ENCODE assay signal across 34 cellular contexts in the genomic region with DNA sequence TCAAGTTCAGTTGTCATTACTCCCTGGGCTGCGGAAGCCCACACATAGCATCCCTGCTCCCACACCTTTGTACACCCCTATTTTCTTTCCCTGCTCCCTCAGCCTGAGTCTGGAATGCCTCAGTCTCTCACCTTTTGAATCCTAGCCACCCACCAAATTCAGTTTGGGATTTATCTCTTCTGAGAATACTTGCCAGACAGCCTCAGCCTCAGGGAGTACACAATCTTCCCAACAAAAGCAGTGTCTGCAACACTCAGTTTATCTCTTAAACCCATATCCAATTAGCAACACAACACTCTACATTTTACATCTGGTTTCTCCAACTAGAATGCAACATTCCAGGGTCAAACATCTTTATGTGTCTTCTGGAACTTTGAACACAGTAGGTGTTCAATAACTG.
"Had no signal": no experiment of that assay in that cellular context is flagged by ENCODE, and none has a peak within 500 bp of the region (broad histone marks: within the 10 kb centered on the region; RNA-seq: fewer than 3 reads in every experiment).

No MANE protein-coding gene starts in this region.

- H3K36me3 Mint-ChIP-seq: activated CD4-positive, alpha-beta memory T cell treated with anti-CD3 and anti-CD28 coated beads for 36 hours; activated CD8-positive, alpha-beta memory T cell treated with anti-CD3 and anti-CD28 coated beads, Interleukin-2, amount 10 ng/mL, durations not matched to agents 7 days and 5 days; activated naive CD4-positive, alpha-beta T cell treated with anti-CD3 and anti-CD28 coated beads, Interleukin-2, amount 50 U/mL, for 24 hours; activated naive CD8-positive, alpha-beta T cell treated with anti-CD3 and anti-CD28 coated beads for 36 hours; brain had no signal

- DNase-seq: activated CD4-positive, alpha-beta memory T cell treated with anti-CD3 and anti-CD28 coated beads for 36 hours; activated CD4-positive, alpha-beta T cell treated with anti-CD3 and anti-CD28 coated beads for 36 hours; activated CD4-positive, alpha-beta T cell treated with anti-CD3 and anti-CD28 coated beads, Interleukin-2, amount 10 ng/mL, durations not matched to agents 24 days and 14 days; activated CD4-positive, CD25-positive, alpha-beta regulatory T cell; activated CD4-positive, CD25-positive, alpha-beta regulatory T cell treated with anti-CD3 and anti-CD28 coated beads, Interleukin-2, amount 50 U/mL, for 72 hours; activated CD8-positive, alpha-beta memory T cell treated with anti-CD3 and anti-CD28 coated beads, Interleukin-2, amount 10 ng/mL, durations not matched to agents 7 days and 5 days; activated CD8-positive, alpha-beta memory T cell treated with anti-CD3 and anti-CD28 coated beads, Interleukin-2, amount 50 U/mL, for 4 hours; activated CD8-positive, alpha-beta T cell treated with anti-CD3 and anti-CD28 coated beads, Interleukin-2, amount 10 ng/mL, durations not matched to agents 7 days and 5 days; activated effector memory CD4-positive, alpha-beta T cell treated with anti-CD3 and anti-CD28 coated beads, Interleukin-2, amount 50 U/mL, for 16 hours; activated naive CD4-positive, alpha-beta T cell treated with anti-CD3 and anti-CD28 coated beads for 36 hours; activated naive CD8-positive, alpha-beta T cell treated with anti-CD3 and anti-CD28 coated beads for 36 hours; activated naive CD8-positive, alpha-beta T cell treated with anti-CD3 and anti-CD28 coated beads, Interleukin-2, amount 50 U/mL, for 24 hours; activated T-cell treated with anti-CD3 and anti-CD28 coated beads, Interleukin-2, amount 50 U/mL, for 1 hour; activated T-cell treated with anti-CD3 and anti-CD28 coated beads, Interleukin-2, amount 50 U/mL, for 48 hours; central memory CD4-positive, alpha-beta T cell; cerebellar nuclear complex; colonic mucosa; dorsolateral prefrontal cortex; effector memory CD4-positive, alpha-beta T cell; erythroblast; foreskin keratinocyte; gastrocnemius medialis; glutamatergic neuron; T-helper 1 cell; T-helper 17 cell had no signal

- H3K9me3 Mint-ChIP-seq: activated CD4-positive, alpha-beta T cell treated with anti-CD3 and anti-CD28 coated beads, Interleukin-2, amount 10 ng/mL, durations not matched to agents 24 days and 14 days; activated naive CD4-positive, alpha-beta T cell treated with anti-CD3 and anti-CD28 coated beads, Interleukin-2, amount 50 U/mL, for 24 hours; activated naive CD8-positive, alpha-beta T cell treated with anti-CD3 and anti-CD28 coated beads for 36 hours; activated naive CD8-positive, alpha-beta T cell treated with anti-CD3 and anti-CD28 coated beads, Interleukin-2, amount 50 U/mL, for 24 hours; activated T-helper 1 cell treated with anti-CD3 and anti-CD28 coated beads, Interleukin-12 subunit alpha, Interleukin-12 subunit beta, Interleukin-2, Interleukin-4 antibody, amounts not matched to agents 30 ng/mL and 10 ng/mL and 1 ng/mL, durations not matched to agents 14 hours and 24 hours and 36 hours; activated T-helper 2 cell treated with anti-CD3 and anti-CD28 coated beads, Interferon-gamma antibody, Interleukin-2, Interleukin-4, amounts not matched to agents 10 μg/mL and 5 μg/mL and 100 μg/mL, durations not matched to agents 14 hours and 24 hours and 36 hours; T-helper 2 cell treated with Interferon-gamma antibody and Interleukin-4, amounts not matched to agents 5 μg/mL and 100 μg/mL, for 36 hours had no signal

- H3K4me1 ChIP-seq: ascending aorta, breast epithelium, colonic mucosa, esophagus muscularis mucosa, foreskin keratinocyte, gastrocnemius medialis had no signal

- H3K27ac Mint-ChIP-seq: activated CD4-positive, alpha-beta memory T cell treated with anti-CD3 and anti-CD28 coated beads for 36 hours; activated CD4-positive, alpha-beta T cell treated with anti-CD3 and anti-CD28 coated beads for 36 hours; activated CD4-positive, alpha-beta T cell treated with anti-CD3 and anti-CD28 coated beads, Interleukin-2, amount 10 ng/mL, durations not matched to agents 24 days and 14 days; activated CD8-positive, alpha-beta memory T cell treated with anti-CD3 and anti-CD28 coated beads, Interleukin-2, amount 10 ng/mL, durations not matched to agents 7 days and 5 days; activated CD8-positive, alpha-beta T cell treated with anti-CD3 and anti-CD28 coated beads, Interleukin-2, amount 10 ng/mL, durations not matched to agents 7 days and 5 days; activated naive CD4-positive, alpha-beta T cell treated with anti-CD3 and anti-CD28 coated beads for 36 hours; activated naive CD4-positive, alpha-beta T cell treated with anti-CD3 and anti-CD28 coated beads, Interleukin-2, amount 50 U/mL, for 24 hours; activated naive CD8-positive, alpha-beta T cell treated with anti-CD3 and anti-CD28 coated beads for 36 hours; activated naive CD8-positive, alpha-beta T cell treated with anti-CD3 and anti-CD28 coated beads, Interleukin-2, amount 50 U/mL, for 24 hours; activated T-helper 1 cell treated with anti-CD3 and anti-CD28 coated beads, Interleukin-12 subunit alpha, Interleukin-12 subunit beta, Interleukin-2, Interleukin-4 antibody, amounts not matched to agents 30 ng/mL and 10 ng/mL and 1 ng/mL, durations not matched to agents 14 hours and 24 hours and 36 hours; activated T-helper 2 cell treated with anti-CD3 and anti-CD28 coated beads, Interferon-gamma antibody, Interleukin-2, Interleukin-4, amounts not matched to agents 10 μg/mL and 5 μg/mL and 100 μg/mL, durations not matched to agents 14 hours and 24 hours and 36 hours; brain; T-helper 17 cell; T-helper 2 cell treated with Interferon-gamma antibody and Interleukin-4, amounts not matched to agents 5 μg/mL and 100 μg/mL, for 36 hours had no signal

- H3K27ac ChIP-seq: ascending aorta, breast epithelium, cardiac muscle cell, colonic mucosa, dorsolateral prefrontal cortex, esophagus muscularis mucosa, foreskin keratinocyte, gastrocnemius medialis had no signal

- H3K4me3 Mint-ChIP-seq: activated CD4-positive, alpha-beta memory T cell treated with anti-CD3 and anti-CD28 coated beads for 36 hours; activated CD4-positive, alpha-beta T cell treated with anti-CD3 and anti-CD28 coated beads for 36 hours; activated CD4-positive, alpha-beta T cell treated with anti-CD3 and anti-CD28 coated beads, Interleukin-2, amount 10 ng/mL, durations not matched to agents 24 days and 14 days; activated CD8-positive, alpha-beta memory T cell treated with anti-CD3 and anti-CD28 coated beads, Interleukin-2, amount 10 ng/mL, durations not matched to agents 7 days and 5 days; activated CD8-positive, alpha-beta T cell treated with anti-CD3 and anti-CD28 coated beads, Interleukin-2, amount 10 ng/mL, durations not matched to agents 7 days and 5 days; activated naive CD4-positive, alpha-beta T cell treated with anti-CD3 and anti-CD28 coated beads for 36 hours; activated naive CD4-positive, alpha-beta T cell treated with anti-CD3 and anti-CD28 coated beads, Interleukin-2, amount 50 U/mL, for 24 hours; activated naive CD8-positive, alpha-beta T cell treated with anti-CD3 and anti-CD28 coated beads for 36 hours; activated naive CD8-positive, alpha-beta T cell treated with anti-CD3 and anti-CD28 coated beads, Interleukin-2, amount 50 U/mL, for 24 hours; activated T-helper 1 cell treated with anti-CD3 and anti-CD28 coated beads, Interleukin-12 subunit alpha, Interleukin-12 subunit beta, Interleukin-2, Interleukin-4 antibody, amounts not matched to agents 30 ng/mL and 10 ng/mL and 1 ng/mL, durations not matched to agents 14 hours and 24 hours and 36 hours; brain; T-helper 17 cell; T-helper 2 cell treated with Interferon-gamma antibody and Interleukin-4, amounts not matched to agents 5 μg/mL and 100 μg/mL, for 36 hours had no signal

- H3K4me3 ChIP-seq: ascending aorta, breast epithelium, cardiac muscle cell, colonic mucosa, dorsolateral prefrontal cortex, esophagus muscularis mucosa, gastrocnemius medialis had no signal

- H3K36me3 ChIP-seq: ascending aorta, breast epithelium, cardiac muscle cell, colonic mucosa, esophagus muscularis mucosa, gastrocnemius medialis had no signal

- H3K27me3 Mint-ChIP-seq: activated CD4-positive, alpha-beta T cell treated with anti-CD3 and anti-CD28 coated beads, Interleukin-2, amount 10 ng/mL, durations not matched to agents 24 days and 14 days; activated CD8-positive, alpha-beta memory T cell treated with anti-CD3 and anti-CD28 coated beads, Interleukin-2, amount 10 ng/mL, durations not matched to agents 7 days and 5 days; brain had no signal

- H3K27me3 ChIP-seq: ascending aorta, breast epithelium, cardiac muscle cell, colonic mucosa, foreskin keratinocyte, gastrocnemius medialis had no signal

- ATAC-seq: activated CD4-positive, alpha-beta T cell treated with anti-CD3 and anti-CD28 coated beads for 36 hours; activated CD8-positive, alpha-beta memory T cell treated with anti-CD3 and anti-CD28 coated beads, Interleukin-2, amount 10 ng/mL, durations not matched to agents 7 days and 5 days; activated CD8-positive, alpha-beta T cell treated with anti-CD3 and anti-CD28 coated beads, Interleukin-2, amount 10 ng/mL, durations not matched to agents 7 days and 5 days; activated naive CD8-positive, alpha-beta T cell treated with anti-CD3 and anti-CD28 coated beads, Interleukin-2, amount 50 U/mL, for 24 hours; foreskin keratinocyte; gastrocnemius medialis; T-helper 17 cell had no signal

- H3K4me1 Mint-ChIP-seq: activated CD4-positive, alpha-beta T cell treated with anti-CD3 and anti-CD28 coated beads for 36 hours; activated CD4-positive, alpha-beta T cell treated with anti-CD3 and anti-CD28 coated beads, Interleukin-2, amount 10 ng/mL, durations not matched to agents 24 days and 14 days; activated CD8-positive, alpha-beta memory T cell treated with anti-CD3 and anti-CD28 coated beads, Interleukin-2, amount 10 ng/mL, durations not matched to agents 7 days and 5 days; activated naive CD4-positive, alpha-beta T cell treated with anti-CD3 and anti-CD28 coated beads, Interleukin-2, amount 50 U/mL, for 24 hours; activated naive CD8-positive, alpha-beta T cell treated with anti-CD3 and anti-CD28 coated beads for 36 hours; activated naive CD8-positive, alpha-beta T cell treated with anti-CD3 and anti-CD28 coated beads, Interleukin-2, amount 50 U/mL, for 24 hours; T-helper 17 cell had no signal

- H3K9me3 ChIP-seq: ascending aorta, breast epithelium, colonic mucosa, gastrocnemius medialis had no signal
